In genomic region chr22:31162015-31162765, GRCh38 we compare ENCODE assay signal across 9 cellular contexts.
DNase-seq lines count a peak whose midpoint lies in the region; TF ChIP-seq lines count a peak whose summit lies in the region.
"Had no signal": no experiment of that assay in that cellular context is flagged by ENCODE, and none has a peak within 500 bp of the region (broad histone marks: within the 10 kb centered on the region; RNA-seq: fewer than 3 reads in every experiment).

No MANE protein-coding gene starts in this region.

- peaks cover 23% of the 10 kb centered on the region for H3K4me1 Mint-ChIP-seq in nephron

- DNase-seq in AML-193 (lab: John Stamatoyannopoulos, UW): peak; percentile 9 to 14
- peak; percentile 37 for DNase-seq in NAMALWA (ENCODE audit: low spot score)
- no peak for DNase-seq in coronary artery (ENCODE audit: low spot score)
- no peak for DNase-seq in cerebellar cortex (ENCODE audit: low spot score)
- DNase-seq in globus pallidus (ENCODE audit: low spot score): no peak
- DNase-seq in cortex of kidney (lab: John Stamatoyannopoulos, UW): no peak
- no peak for DNase-seq in NCI-H2227 treated with DMSO at 0.1 percent for 48 hours (lab: John Stamatoyannopoulos, UW)
- DNase-seq: DMS79 treated with DMSO at 0.1 percent for 48 hours had no signal

- H3K4me3 ChIP-seq in coronary artery: peak overlapping the region; percentile 86

- TF ChIP-seq CTCF in coronary artery (IDR thresholded peaks at IDR 0.05) (no peak), nephron (IDR thresholded peaks at IDR 0.05; ENCODE audit: unreplicated experiment in 3 of 3) (no peak)

- peak overlapping the region in 1 of 3 experiments; percentile 77 for H3K27ac Mint-ChIP-seq in nephron

- peak overlapping the region; percentile 15 to 47 for H3K27ac ChIP-seq in coronary artery

- peaks cover 24% of the 10 kb centered on the region for H3K36me3 Mint-ChIP-seq in nephron (ENCODE audit: low read depth)

- H3K9me3 Mint-ChIP-seq in nephron: no peaks in the 10 kb centered on the region

- peaks cover 8% of the 10 kb centered on the region for H3K27me3 Mint-ChIP-seq in nephron (ENCODE audit: low read depth)

- peak overlapping the region; percentile 97 to 100 (median 100) for H3K4me3 Mint-ChIP-seq in nephron

Comparison
In these comparisons a context has a peak if more than half of its experiments do, and no peak if none do; other contexts are left out.
1. DNase-seq: peak in AML-193 (2 of 2) and NAMALWA (single experiment); none in coronary artery (single experiment), cerebellar cortex (single experiment), globus pallidus (single experiment), cortex of kidney (single experiment) and NCI-H2227 treated with DMSO at 0.1 percent for 48 hours (single experiment).